ENCODE assay signal across 1 cellular context in the genomic region with DNA sequence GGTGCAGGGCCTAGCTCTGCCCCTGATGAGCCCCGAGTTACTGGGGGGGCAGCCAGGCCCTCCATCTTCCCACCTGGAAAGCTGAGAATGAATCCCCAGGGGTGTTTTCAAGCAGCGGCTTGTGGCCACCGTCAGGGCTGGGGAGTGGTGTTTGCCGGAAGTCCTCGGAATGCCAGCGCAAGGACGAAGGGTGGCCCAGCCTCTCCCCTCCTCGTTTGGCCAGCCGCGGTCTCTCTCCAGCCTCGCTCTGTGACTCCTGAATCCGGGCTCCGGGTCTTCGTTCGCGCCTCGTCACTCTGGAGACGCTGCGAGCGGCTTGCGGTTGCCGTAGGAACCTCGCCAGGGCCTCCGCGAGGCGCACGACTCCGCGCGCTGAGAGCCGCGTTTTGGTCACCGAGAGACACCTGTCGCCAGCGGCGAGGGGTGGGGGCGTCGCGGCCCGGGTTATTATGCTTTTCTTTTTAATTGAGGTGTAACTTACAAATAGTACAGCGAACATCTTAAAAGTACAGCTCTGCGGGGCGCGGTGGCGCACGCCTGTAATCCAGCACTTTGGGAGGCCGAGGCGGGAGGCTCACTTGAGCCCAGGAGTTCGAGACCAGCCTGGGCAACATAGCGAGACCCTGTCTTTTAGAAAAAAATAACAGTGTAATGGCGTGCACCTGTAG.
TF ChIP-seq lines count a peak whose summit lies in the region.

No MANE protein-coding gene starts in this region.

TF ChIP-seq in HepG2, 621 proteins besides CTCF, POLR2A, EP300 and RAD21 (continued from another document and continues in another):
- TF ChIP-seq, protein P1, sequence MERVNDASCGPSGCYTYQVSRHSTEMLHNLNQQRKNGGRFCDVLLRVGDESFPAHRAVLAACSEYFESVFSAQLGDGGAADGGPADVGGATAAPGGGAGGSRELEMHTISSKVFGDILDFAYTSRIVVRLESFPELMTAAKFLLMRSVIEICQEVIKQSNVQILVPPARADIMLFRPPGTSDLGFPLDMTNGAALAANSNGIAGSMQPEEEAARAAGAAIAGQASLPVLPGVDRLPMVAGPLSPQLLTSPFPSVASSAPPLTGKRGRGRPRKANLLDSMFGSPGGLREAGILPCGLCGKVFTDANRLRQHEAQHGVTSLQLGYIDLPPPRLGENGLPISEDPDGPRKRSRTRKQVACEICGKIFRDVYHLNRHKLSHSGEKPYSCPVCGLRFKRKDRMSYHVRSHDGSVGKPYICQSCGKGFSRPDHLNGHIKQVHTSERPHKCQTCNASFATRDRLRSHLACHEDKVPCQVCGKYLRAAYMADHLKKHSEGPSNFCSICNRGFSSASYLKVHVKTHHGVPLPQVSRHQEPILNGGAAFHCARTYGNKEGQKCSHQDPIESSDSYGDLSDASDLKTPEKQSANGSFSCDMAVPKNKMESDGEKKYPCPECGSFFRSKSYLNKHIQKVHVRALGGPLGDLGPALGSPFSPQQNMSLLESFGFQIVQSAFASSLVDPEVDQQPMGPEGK (CRISPR knock-in tag; IDR thresholded peaks at IDR 0.05), result peak; percentile 72
- TF ChIP-seq KLF16 (CRISPR knock-in tag; IDR thresholded peaks at IDR 0.05) (0 out of 4 replicates have a peak, but pooled peaks of 1 of the 2 experiments have one; percentile 40), ZMAT3 (CRISPR knock-in tag; conservative IDR thresholded peaks at IDR 0.05) (no peak), CBX5 (CRISPR knock-in tag; IDR thresholded peaks at IDR 0.05; ENCODE audit: borderline replicate concordance) (no peak; the same call in 1 of the 2 replicates), ZBTB7B (CRISPR knock-in tag; IDR thresholded peaks at IDR 0.05) (peak; percentile 53; the same call in 1 of the 2 replicates), ZNF768 (CRISPR knock-in tag; IDR thresholded peaks at IDR 0.05) (peak; percentile 62; the same call in 1 of the 2 replicates), GABPA (IDR thresholded peaks at IDR 0.05; ENCODE audit: low read depth, low read length) (no peak), GABPA (CRISPR knock-in tag; IDR thresholded peaks at IDR 0.05; ENCODE audit: low read depth) (peak; percentile 79), RCOR2 (CRISPR knock-in tag; IDR thresholded peaks at IDR 0.05) (peak; percentile 57; the same call in 1 of the 2 replicates), MTA1 (CRISPR knock-in tag; IDR thresholded peaks at IDR 0.05; ENCODE audit: borderline replicate concordance) (no peak), DNMT3B (CRISPR knock-in tag; conservative IDR thresholded peaks at IDR 0.05) (no peak), SNAPC2 (CRISPR knock-in tag; IDR thresholded peaks at IDR 0.05) (no peak), KDM5B (CRISPR knock-in tag; IDR thresholded peaks at IDR 0.05; ENCODE audit: borderline replicate concordance) (0 out of 2 replicates have a peak, but pooled peaks have one; percentile 33), DNMT1 (CRISPR knock-in tag; IDR thresholded peaks at IDR 0.05) (no peak), MED1 (CRISPR knock-in tag; IDR thresholded peaks at IDR 0.05) (peak; percentile 46; the same call in 1 of the 2 replicates), ZNF891 (CRISPR knock-in tag; IDR thresholded peaks at IDR 0.05) (no peak), ZBTB42 (CRISPR knock-in tag; IDR thresholded peaks at IDR 0.05) (no peak), ZNF124 (CRISPR knock-in tag; IDR thresholded peaks at IDR 0.05) (no peak), ZNF878 (CRISPR knock-in tag; IDR thresholded peaks at IDR 0.05) (0 out of 2 replicates have a peak, but pooled peaks have one; percentile 36), STAT5B (CRISPR knock-in tag; IDR thresholded peaks at IDR 0.05) (no peak), ARNT2 (CRISPR knock-in tag; IDR thresholded peaks at IDR 0.05; ENCODE audit: low read depth) (no peak), CHD4 (IDR thresholded peaks at IDR 0.05; ENCODE audit: borderline replicate concordance, low read length) (no peak), ZNF44 (CRISPR knock-in tag; IDR thresholded peaks at IDR 0.05) (no peak), PHF5A (CRISPR knock-in tag; IDR thresholded peaks at IDR 0.05; ENCODE audit: low read depth, unreplicated experiment) (no peak), ETV5 (CRISPR knock-in tag; IDR thresholded peaks at IDR 0.05; ENCODE audit: borderline replicate concordance) (peak; percentile 56; the same call in 1 of the 2 replicates), RBM22 (optimal IDR thresholded peaks at IDR 0.05; ENCODE audit: low read length) (peak; percentile 90), KAT2B (IDR thresholded peaks at IDR 0.05; ENCODE audit: borderline replicate concordance, low read depth, low read length) (no peak), ZNF431 (CRISPR knock-in tag; IDR thresholded peaks at IDR 0.05; ENCODE audit: borderline replicate concordance, low read depth) (0 out of 2 replicates have a peak, but pooled peaks have one; percentile 41), MIER3 (CRISPR knock-in tag; IDR thresholded peaks at IDR 0.05; ENCODE audit: borderline replicate concordance) (peak; percentile 52; the same call in 1 of the 2 replicates)
- TF ChIP-seq, protein P2, sequence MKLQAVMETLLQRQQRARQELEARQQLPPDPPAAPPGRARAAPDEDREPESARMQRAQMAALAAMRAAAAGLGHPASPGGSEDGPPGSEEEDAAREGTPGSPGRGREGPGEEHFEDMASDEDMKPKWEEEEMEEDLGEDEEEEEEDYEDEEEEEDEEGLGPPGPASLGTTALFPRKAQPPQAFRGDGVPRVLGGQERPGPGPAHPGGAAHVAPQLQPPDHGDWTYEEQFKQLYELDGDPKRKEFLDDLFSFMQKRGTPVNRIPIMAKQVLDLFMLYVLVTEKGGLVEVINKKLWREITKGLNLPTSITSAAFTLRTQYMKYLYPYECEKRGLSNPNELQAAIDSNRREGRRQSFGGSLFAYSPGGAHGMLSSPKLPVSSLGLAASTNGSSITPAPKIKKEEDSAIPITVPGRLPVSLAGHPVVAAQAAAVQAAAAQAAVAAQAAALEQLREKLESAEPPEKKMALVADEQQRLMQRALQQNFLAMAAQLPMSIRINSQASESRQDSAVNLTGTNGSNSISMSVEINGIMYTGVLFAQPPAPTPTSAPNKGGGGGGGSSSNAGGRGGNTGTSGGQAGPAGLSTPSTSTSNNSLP (IDR thresholded peaks at IDR 0.05; ENCODE audit: low read depth, low read length), result no peak
- TF ChIP-seq, protein P3, sequence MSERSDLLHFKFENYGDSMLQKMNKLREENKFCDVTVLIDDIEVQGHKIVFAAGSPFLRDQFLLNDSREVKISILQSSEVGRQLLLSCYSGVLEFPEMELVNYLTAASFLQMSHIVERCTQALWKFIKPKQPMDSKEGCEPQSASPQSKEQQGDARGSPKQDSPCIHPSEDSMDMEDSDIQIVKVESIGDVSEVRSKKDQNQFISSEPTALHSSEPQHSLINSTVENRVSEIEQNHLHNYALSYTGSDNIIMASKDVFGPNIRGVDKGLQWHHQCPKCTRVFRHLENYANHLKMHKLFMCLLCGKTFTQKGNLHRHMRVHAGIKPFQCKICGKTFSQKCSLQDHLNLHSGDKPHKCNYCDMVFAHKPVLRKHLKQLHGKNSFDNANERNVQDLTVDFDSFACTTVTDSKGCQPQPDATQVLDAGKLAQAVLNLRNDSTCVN (CRISPR knock-in tag; IDR thresholded peaks at IDR 0.05; ENCODE audit: borderline replicate concordance), result no peak
- TF ChIP-seq, protein P4, sequence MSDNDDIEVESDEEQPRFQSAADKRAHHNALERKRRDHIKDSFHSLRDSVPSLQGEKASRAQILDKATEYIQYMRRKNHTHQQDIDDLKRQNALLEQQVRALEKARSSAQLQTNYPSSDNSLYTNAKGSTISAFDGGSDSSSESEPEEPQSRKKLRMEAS (IDR thresholded peaks at IDR 0.05), result peak; percentile 65
- TF ChIP-seq, protein P5, sequence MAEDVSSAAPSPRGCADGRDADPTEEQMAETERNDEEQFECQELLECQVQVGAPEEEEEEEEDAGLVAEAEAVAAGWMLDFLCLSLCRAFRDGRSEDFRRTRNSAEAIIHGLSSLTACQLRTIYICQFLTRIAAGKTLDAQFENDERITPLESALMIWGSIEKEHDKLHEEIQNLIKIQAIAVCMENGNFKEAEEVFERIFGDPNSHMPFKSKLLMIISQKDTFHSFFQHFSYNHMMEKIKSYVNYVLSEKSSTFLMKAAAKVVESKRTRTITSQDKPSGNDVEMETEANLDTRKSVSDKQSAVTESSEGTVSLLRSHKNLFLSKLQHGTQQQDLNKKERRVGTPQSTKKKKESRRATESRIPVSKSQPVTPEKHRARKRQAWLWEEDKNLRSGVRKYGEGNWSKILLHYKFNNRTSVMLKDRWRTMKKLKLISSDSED (CRISPR knock-in tag; IDR thresholded peaks at IDR 0.05), result no peak
- TF ChIP-seq, protein P6, sequence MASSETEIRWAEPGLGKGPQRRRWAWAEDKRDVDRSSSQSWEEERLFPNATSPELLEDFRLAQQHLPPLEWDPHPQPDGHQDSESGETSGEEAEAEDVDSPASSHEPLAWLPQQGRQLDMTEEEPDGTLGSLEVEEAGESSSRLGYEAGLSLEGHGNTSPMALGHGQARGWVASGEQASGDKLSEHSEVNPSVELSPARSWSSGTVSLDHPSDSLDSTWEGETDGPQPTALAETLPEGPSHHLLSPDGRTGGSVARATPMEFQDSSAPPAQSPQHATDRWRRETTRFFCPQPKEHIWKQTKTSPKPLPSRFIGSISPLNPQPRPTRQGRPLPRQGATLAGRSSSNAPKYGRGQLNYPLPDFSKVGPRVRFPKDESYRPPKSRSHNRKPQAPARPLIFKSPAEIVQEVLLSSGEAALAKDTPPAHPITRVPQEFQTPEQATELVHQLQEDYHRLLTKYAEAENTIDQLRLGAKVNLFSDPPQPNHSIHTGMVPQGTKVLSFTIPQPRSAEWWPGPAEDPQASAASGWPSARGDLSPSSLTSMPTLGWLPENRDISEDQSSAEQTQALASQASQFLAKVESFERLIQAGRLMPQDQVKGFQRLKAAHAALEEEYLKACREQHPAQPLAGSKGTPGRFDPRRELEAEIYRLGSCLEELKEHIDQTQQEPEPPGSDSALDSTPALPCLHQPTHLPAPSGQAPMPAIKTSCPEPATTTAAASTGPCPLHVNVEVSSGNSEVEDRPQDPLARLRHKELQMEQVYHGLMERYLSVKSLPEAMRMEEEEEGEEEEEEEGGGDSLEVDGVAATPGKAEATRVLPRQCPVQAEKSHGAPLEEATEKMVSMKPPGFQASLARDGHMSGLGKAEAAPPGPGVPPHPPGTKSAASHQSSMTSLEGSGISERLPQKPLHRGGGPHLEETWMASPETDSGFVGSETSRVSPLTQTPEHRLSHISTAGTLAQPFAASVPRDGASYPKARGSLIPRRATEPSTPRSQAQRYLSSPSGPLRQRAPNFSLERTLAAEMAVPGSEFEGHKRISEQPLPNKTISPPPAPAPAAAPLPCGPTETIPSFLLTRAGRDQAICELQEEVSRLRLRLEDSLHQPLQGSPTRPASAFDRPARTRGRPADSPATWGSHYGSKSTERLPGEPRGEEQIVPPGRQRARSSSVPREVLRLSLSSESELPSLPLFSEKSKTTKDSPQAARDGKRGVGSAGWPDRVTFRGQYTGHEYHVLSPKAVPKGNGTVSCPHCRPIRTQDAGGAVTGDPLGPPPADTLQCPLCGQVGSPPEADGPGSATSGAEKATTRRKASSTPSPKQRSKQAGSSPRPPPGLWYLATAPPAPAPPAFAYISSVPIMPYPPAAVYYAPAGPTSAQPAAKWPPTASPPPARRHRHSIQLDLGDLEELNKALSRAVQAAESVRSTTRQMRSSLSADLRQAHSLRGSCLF (CRISPR knock-in tag; IDR thresholded peaks at IDR 0.05; ENCODE audit: borderline replicate concordance), result no peak
- TF ChIP-seq, protein P7, sequence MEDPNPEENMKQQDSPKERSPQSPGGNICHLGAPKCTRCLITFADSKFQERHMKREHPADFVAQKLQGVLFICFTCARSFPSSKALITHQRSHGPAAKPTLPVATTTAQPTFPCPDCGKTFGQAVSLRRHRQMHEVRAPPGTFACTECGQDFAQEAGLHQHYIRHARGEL (CRISPR knock-in tag; IDR thresholded peaks at IDR 0.05), result no peak
- TF ChIP-seq, protein P8, sequence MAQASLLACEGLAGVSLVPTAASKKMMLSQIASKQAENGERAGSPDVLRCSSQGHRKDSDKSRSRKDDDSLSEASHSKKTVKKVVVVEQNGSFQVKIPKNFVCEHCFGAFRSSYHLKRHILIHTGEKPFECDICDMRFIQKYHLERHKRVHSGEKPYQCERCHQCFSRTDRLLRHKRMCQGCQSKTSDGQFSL (CRISPR knock-in tag; IDR thresholded peaks at IDR 0.05), result 0 out of 2 replicates have a peak, but pooled peaks have one; percentile 26
- TF ChIP-seq, protein P9, sequence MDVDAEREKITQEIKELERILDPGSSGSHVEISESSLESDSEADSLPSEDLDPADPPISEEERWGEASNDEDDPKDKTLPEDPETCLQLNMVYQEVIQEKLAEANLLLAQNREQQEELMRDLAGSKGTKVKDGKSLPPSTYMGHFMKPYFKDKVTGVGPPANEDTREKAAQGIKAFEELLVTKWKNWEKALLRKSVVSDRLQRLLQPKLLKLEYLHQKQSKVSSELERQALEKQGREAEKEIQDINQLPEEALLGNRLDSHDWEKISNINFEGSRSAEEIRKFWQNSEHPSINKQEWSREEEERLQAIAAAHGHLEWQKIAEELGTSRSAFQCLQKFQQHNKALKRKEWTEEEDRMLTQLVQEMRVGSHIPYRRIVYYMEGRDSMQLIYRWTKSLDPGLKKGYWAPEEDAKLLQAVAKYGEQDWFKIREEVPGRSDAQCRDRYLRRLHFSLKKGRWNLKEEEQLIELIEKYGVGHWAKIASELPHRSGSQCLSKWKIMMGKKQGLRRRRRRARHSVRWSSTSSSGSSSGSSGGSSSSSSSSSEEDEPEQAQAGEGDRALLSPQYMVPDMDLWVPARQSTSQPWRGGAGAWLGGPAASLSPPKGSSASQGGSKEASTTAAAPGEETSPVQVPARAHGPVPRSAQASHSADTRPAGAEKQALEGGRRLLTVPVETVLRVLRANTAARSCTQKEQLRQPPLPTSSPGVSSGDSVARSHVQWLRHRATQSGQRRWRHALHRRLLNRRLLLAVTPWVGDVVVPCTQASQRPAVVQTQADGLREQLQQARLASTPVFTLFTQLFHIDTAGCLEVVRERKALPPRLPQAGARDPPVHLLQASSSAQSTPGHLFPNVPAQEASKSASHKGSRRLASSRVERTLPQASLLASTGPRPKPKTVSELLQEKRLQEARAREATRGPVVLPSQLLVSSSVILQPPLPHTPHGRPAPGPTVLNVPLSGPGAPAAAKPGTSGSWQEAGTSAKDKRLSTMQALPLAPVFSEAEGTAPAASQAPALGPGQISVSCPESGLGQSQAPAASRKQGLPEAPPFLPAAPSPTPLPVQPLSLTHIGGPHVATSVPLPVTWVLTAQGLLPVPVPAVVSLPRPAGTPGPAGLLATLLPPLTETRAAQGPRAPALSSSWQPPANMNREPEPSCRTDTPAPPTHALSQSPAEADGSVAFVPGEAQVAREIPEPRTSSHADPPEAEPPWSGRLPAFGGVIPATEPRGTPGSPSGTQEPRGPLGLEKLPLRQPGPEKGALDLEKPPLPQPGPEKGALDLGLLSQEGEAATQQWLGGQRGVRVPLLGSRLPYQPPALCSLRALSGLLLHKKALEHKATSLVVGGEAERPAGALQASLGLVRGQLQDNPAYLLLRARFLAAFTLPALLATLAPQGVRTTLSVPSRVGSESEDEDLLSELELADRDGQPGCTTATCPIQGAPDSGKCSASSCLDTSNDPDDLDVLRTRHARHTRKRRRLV (CRISPR knock-in tag; IDR thresholded peaks at IDR 0.05), result no peak
- TF ChIP-seq, protein P10, sequence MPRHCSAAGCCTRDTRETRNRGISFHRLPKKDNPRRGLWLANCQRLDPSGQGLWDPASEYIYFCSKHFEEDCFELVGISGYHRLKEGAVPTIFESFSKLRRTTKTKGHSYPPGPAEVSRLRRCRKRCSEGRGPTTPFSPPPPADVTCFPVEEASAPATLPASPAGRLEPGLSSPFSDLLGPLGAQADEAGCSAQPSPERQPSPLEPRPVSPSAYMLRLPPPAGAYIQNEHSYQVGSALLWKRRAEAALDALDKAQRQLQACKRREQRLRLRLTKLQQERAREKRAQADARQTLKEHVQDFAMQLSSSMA (CRISPR knock-in tag; IDR thresholded peaks at IDR 0.05), result no peak
